23 cellular contexts compared by ENCODE assay signal in genomic region chr17:83007504-83008475, GRCh38.
DNase-seq lines count a peak whose midpoint lies in the region; ATAC-seq, FAIRE-seq and TF ChIP-seq lines count a peak whose summit lies in the region.
"Had no signal": no experiment of that assay in that cellular context is flagged by ENCODE, and none has a peak within 500 bp of the region (broad histone marks: within the 10 kb centered on the region; RNA-seq: fewer than 3 reads in every experiment).

No MANE protein-coding gene starts in this region.

- TF ChIP-seq POLR2A in GM12891 (IDR thresholded peaks at IDR 0.05; ENCODE audit: low read depth, low read length) = no peak

- no peaks in the 10 kb centered on the region for H3K36me3 ChIP-seq in neural progenitor cell
- H3K36me3 ChIP-seq: colonic mucosa, HAP-1, lower lobe of right lung, prostate gland had no signal

- H3K9me3 ChIP-seq in neural progenitor cell (ENCODE audit: low read depth) = no peaks in the 10 kb centered on the region
- H3K9me3 ChIP-seq: ascending aorta, colonic mucosa, HAP-1, lower lobe of right lung, prostate gland, tibial nerve had no signal

- H4K20me1 ChIP-seq in neural progenitor cell (ENCODE audit: low read depth) = no peaks in the 10 kb centered on the region

- no peak for FAIRE-seq in GM12891 (lab: Jason Lieb, UNC)

- H3K4me1 ChIP-seq in neural progenitor cell = no peaks in the 10 kb centered on the region
- H3K4me1 ChIP-seq: ascending aorta, colonic mucosa, HAP-1, lower lobe of right lung, prostate gland had no signal

- peaks cover 44% of the 10 kb centered on the region for H3K36me3 Mint-ChIP-seq in brain
- H3K36me3 Mint-ChIP-seq in neural progenitor cell = peaks cover 29% of the 10 kb centered on the region
- H3K36me3 Mint-ChIP-seq in natural killer cell treated with Interleukin-12 subunit alpha and Interleukin-12 subunit beta and Interleukin-15 and Interleukin-18, amount 100 ng/mL, for 72 hours = no peaks in the 10 kb centered on the region
- H3K36me3 Mint-ChIP-seq in immature natural killer cell = peaks cover 0 to 17% (median 15%) of the 10 kb centered on the region in 3 donors

- H3K27ac Mint-ChIP-seq in brain (peak overlapping the region in 3 of 5 experiments; percentile 54 to 85 (median 62)), neural progenitor cell (peak overlapping the region; percentile 63), immature natural killer cell (no peak overlapping the region)
- H3K27ac Mint-ChIP-seq in natural killer cell treated with Interleukin-12 subunit alpha and Interleukin-12 subunit beta and Interleukin-15 and Interleukin-18, amount 100 ng/mL, for 72 hours = no peak overlapping the region
- H3K27ac Mint-ChIP-seq: stimulated activated effector memory CD8-positive, alpha-beta T cell treated with anti-CD3 and anti-CD28 coated beads, Interleukin-12 subunit alpha, Interleukin-12 subunit beta, amount 100 ng/mL, for 72 hours had no signal

- no peaks in the 10 kb centered on the region for H3K27me3 ChIP-seq in neural progenitor cell
- H3K27me3 ChIP-seq: ascending aorta, colonic mucosa, tibial nerve had no signal

- H2AFZ ChIP-seq in neural progenitor cell (replicated peaks) = no peak overlapping the region

- H3K4me1 Mint-ChIP-seq in brain (peaks cover 23% of the 10 kb centered on the region), neural progenitor cell (peaks cover 9% of the 10 kb centered on the region), immature natural killer cell (no peaks in the 10 kb centered on the region)
- H3K4me1 Mint-ChIP-seq in natural killer cell treated with Interleukin-12 subunit alpha and Interleukin-12 subunit beta and Interleukin-15 and Interleukin-18, amount 100 ng/mL, for 72 hours (ENCODE audit: low read depth in 2 of 2) = peaks cover 0 to 4% of the 10 kb centered on the region in 2 donors

- H3K9me3 Mint-ChIP-seq in brain (peaks cover 0 to 17% (median 0%) of the 10 kb centered on the region in 5 experiments), neural progenitor cell (peaks cover 12% of the 10 kb centered on the region), immature natural killer cell (no peaks in the 10 kb centered on the region)
- H3K9me3 Mint-ChIP-seq in natural killer cell treated with Interleukin-12 subunit alpha and Interleukin-12 subunit beta and Interleukin-15 and Interleukin-18, amount 100 ng/mL, for 72 hours = no peaks in the 10 kb centered on the region
- H3K9me3 Mint-ChIP-seq: stimulated activated effector memory CD8-positive, alpha-beta T cell treated with anti-CD3 and anti-CD28 coated beads, Interleukin-12 subunit alpha, Interleukin-12 subunit beta, amount 100 ng/mL, for 72 hours had no signal

- DNase-seq in GM12891 (ENCODE audit: insufficient read length, low spot score) (peak; percentile 4), NCI-H187 (lab: John Stamatoyannopoulos, UW) (peak; percentile 84 to 85), neural progenitor cell (ENCODE audit: low spot score) (peak; percentile 14), immature natural killer cell (no peak), cortex of kidney (lab: John Stamatoyannopoulos, UW) (no peak)
- DNase-seq in natural killer cell treated with Interleukin-12 subunit alpha and Interleukin-12 subunit beta and Interleukin-15 and Interleukin-18, amount 100 ng/mL, for 72 hours (ENCODE audit: low spot score) = no peak
- DNase-seq: activated CD4-positive, alpha-beta T cell treated with anti-CD3 and anti-CD28 coated beads for 48 hours; activated CD8-positive, alpha-beta memory T cell treated with anti-CD3 and anti-CD28 coated beads, Interleukin-2, amount 50 U/mL, for 4 hours; activated naive CD4-positive, alpha-beta T cell treated with Interleukin-2 at 50 U/mL for 16 hours; lower lobe of right lung; NCI-H1092; NCI-H2227 treated with DMSO at 0.1 percent for 48 hours; stimulated activated CD4-positive, alpha-beta T cell treated with anti-CD3 and anti-CD28 coated beads, Interleukin-12 subunit alpha, Interleukin-12 subunit beta, amount 100 ng/mL, for 4 hours had no signal

- H3K27ac ChIP-seq in neural progenitor cell = no peak overlapping the region
- H3K27ac ChIP-seq: ascending aorta, colonic mucosa, KMS-11, lower lobe of right lung, prostate gland, SK-N-MC, tibial nerve had no signal

- no peak for ATAC-seq in natural killer cell treated with Interleukin-12 subunit alpha and Interleukin-12 subunit beta and Interleukin-15 and Interleukin-18, amount 100 ng/mL, for 72 hours
- no peak for ATAC-seq in GM18511 (IDR thresholded peaks at IDR 0.05; ENCODE audit: unreplicated experiment)
- ATAC-seq: stimulated activated effector memory CD8-positive, alpha-beta T cell treated with anti-CD3 and anti-CD28 coated beads, Interleukin-12 subunit alpha, Interleukin-12 subunit beta, amount 100 ng/mL, for 72 hours had no signal

- TF ChIP-seq CTCF in brain (conservative IDR thresholded peaks at IDR 0.05) (no peak), neural progenitor cell (IDR thresholded peaks at IDR 0.05) (no peak)

- H3K4me2 ChIP-seq in neural progenitor cell = no peak overlapping the region
- H3K4me2 ChIP-seq: KMS-11 had no signal

- H3K79me2 ChIP-seq in neural progenitor cell (ENCODE audit: low read depth) = no peaks in the 10 kb centered on the region

- H3K9ac ChIP-seq in neural progenitor cell = no peak overlapping the region
- H3K9ac ChIP-seq: KMS-11 had no signal

- H3K4me3 Mint-ChIP-seq in brain = no peak overlapping the region
- H3K4me3 Mint-ChIP-seq in neural progenitor cell = no peak overlapping the region
- no peak overlapping the region for H3K4me3 Mint-ChIP-seq in natural killer cell treated with Interleukin-12 subunit alpha and Interleukin-12 subunit beta and Interleukin-15 and Interleukin-18, amount 100 ng/mL, for 72 hours
- no peak overlapping the region for H3K4me3 Mint-ChIP-seq in immature natural killer cell
- H3K4me3 Mint-ChIP-seq: stimulated activated effector memory CD8-positive, alpha-beta T cell treated with anti-CD3 and anti-CD28 coated beads, Interleukin-12 subunit alpha, Interleukin-12 subunit beta, amount 100 ng/mL, for 72 hours had no signal

- H3K4me3 ChIP-seq in neural progenitor cell = no peak overlapping the region
- H3K4me3 ChIP-seq: ascending aorta, colonic mucosa, HAP-1, lower lobe of right lung, prostate gland, SK-N-MC, tibial nerve had no signal

- H3K27me3 Mint-ChIP-seq in brain (no peaks in the 10 kb centered on the region), neural progenitor cell (ENCODE audit: insufficient read depth, low read depth) (peaks cover 14% of the 10 kb centered on the region), immature natural killer cell (ENCODE audit: low read depth in 3 of 3) (peaks cover 0 to 2% (median 0%) of the 10 kb centered on the region in 3 donors)
- no peaks in the 10 kb centered on the region for H3K27me3 Mint-ChIP-seq in natural killer cell treated with Interleukin-12 subunit alpha and Interleukin-12 subunit beta and Interleukin-15 and Interleukin-18, amount 100 ng/mL, for 72 hours

- H3F3A ChIP-seq in neural progenitor cell (ENCODE audit: low read depth) = no peaks in the 10 kb centered on the region

TF ChIP-seq in GM12891, 5 proteins besides CTCF, POLR2A, EP300 and RAD21:
- TF ChIP-seq POLR2AphosphoS5 (IDR thresholded peaks at IDR 0.05; ENCODE audit: low read depth, low read length) = no peak
- TF ChIP-seq TAF1 (IDR thresholded peaks at IDR 0.05; ENCODE audit: low read depth, low read length) = no peak
- no peak for TF ChIP-seq POU2F2 (IDR thresholded peaks at IDR 0.05; ENCODE audit: low read depth, low read length)
- TF ChIP-seq PAX5 (IDR thresholded peaks at IDR 0.05; ENCODE audit: insufficient read depth, low read length, severe bottlenecking) = no peak
- no peak for TF ChIP-seq SPI1 (IDR thresholded peaks at IDR 0.05; ENCODE audit: low read depth, low read length)

Comparison
In these comparisons a context has a peak if more than half of its experiments do, and no peak if none do; other contexts are left out.
1. DNase-seq: peak in GM12891 (single experiment), NCI-H187 (2 of 2) and neural progenitor cell (single experiment); none in natural killer cell treated with Interleukin-12 subunit alpha and Interleukin-12 subunit beta and Interleukin-15 and Interleukin-18, amount 100 ng/mL, for 72 hours (single experiment), immature natural killer cell (0 of 3) and cortex of kidney (single experiment).
2. H3K27ac Mint-ChIP-seq: peak in brain (3 of 5) and neural progenitor cell (single experiment); none in natural killer cell treated with Interleukin-12 subunit alpha and Interleukin-12 subunit beta and Interleukin-15 and Interleukin-18, amount 100 ng/mL, for 72 hours (0 of 2) and immature natural killer cell (0 of 6).